ENCODE assay signal across 35 cellular contexts in the genomic region with DNA sequence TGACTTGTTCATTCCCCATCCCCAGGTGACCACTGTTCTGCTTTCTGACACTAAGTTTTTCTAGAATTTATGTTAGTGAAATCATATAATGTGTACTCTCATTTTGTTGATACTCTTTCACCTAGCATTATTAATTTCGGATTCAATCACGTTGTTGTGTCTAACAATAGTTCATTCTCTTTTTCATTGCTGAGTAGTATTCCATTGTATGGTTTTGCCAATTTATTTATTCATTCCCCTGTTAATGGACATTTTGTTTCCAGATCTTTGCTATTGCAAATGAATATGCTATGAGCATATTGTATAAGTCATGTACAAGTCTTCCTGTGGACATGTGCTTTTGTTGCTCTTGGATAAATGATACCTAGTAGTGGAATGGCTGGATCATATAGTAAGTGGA.
"Had no signal": no experiment of that assay in that cellular context is flagged by ENCODE, and none has a peak within 500 bp of the region (broad histone marks: within the 10 kb centered on the region; RNA-seq: fewer than 3 reads in every experiment).

No MANE protein-coding gene starts in this region.

- H3K4me3 ChIP-seq: MG63 had no signal

- H3K9me3 ChIP-seq: MG63 had no signal

- DNase-seq: Karpas-422, Kasumi-1, MG63, MM.1S, NCI-H1048, NCI-H1092, NCI-H1092 treated with DMSO at 0.1 percent for 48 hours, NCI-H1105, NCI-H1105 treated with DMSO at 0.1 percent for 48 hours, NCI-H1417, NCI-H1417 treated with DMSO at 0.1 percent for 48 hours, NCI-H1436, NCI-H1436 treated with DMSO at 0.1 percent for 48 hours, NCI-H146, NCI-H1694, NCI-H1694 treated with DMSO at 0.1 percent for 48 hours, NCI-H187, NCI-H187 treated with DMSO at 0.1 percent for 48 hours, NCI-H1930, NCI-H2029, NCI-H2029 treated with DMSO at 0.1 percent for 48 hours, NCI-H2081, NCI-H2081 treated with DMSO at 0.1 percent for 48 hours, NCI-H2107, NCI-H2171, NCI-H2171 treated with DMSO at 0.1 percent for 48 hours, NCI-H2227 treated with DMSO at 0.1 percent for 48 hours, NCI-H226, NCI-H345, NCI-H446, NCI-H446 treated with DMSO at 0.1 percent for 48 hours, NCI-H510A, NCI-H510A treated with DMSO at 0.1 percent for 48 hours, NCI-H524, NCI-H524 treated with DMSO at 0.1 percent for 48 hours had no signal

- H3K36me3 ChIP-seq: MG63 had no signal
